ENCODE assay signal across 27 cellular contexts in the genomic region with DNA sequence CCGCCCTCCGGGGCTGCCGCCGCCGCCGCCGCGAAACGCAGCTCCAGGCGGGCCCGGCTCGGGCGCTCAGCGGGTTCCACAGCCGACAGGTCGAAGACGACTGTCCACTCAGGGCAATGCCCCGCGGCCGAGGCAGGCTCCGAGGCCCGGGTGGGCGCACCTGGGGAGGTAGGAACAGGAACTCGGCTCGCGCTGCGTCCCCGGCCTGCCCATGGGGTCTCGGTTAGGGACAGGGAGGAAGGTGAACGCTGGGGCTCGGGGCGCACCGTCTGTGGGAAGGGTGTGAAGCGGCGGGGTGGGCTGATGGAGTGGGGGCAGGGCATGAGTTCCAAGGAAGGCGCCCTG. TPM values are rescaled to one million over a fixed set of nuclear protein-coding genes. Genes with fewer than 3 reads are reported as not detected.
"Had no signal": no experiment of that assay in that cellular context is flagged by ENCODE, and none has a peak within 500 bp of the region (broad histone marks: within the 10 kb centered on the region; RNA-seq: fewer than 3 reads in every experiment).

No MANE protein-coding gene starts in this region.

- H3K9me3 Mint-ChIP-seq: activated CD4-positive, alpha-beta T cell treated with anti-CD3 and anti-CD28 coated beads, Interleukin-2, amount 10 ng/mL, durations not matched to agents 7 days and 5 days; activated CD8-positive, alpha-beta T cell treated with anti-CD3 and anti-CD28 coated beads for 36 hours; activated T-cell treated with anti-CD3 and anti-CD28 coated beads, Interleukin-2, amount 50 U/mL, for 4 hours; activated T-helper 17 cell treated with anti-CD3 and anti-CD28 coated beads, Interleukin-2, amount 50 U/mL, for 72 hours; dendritic cell treated with granulocyte-macrophage colony-stimulating factor and Interleukin-4, amounts not matched to agents 40 ng/mL and 50 ng/mL, for 4 days; endodermal cell; nephron had no signal

- H3K36me3 ChIP-seq: ovary had no signal

- H2AFZ ChIP-seq: hepatocyte had no signal

- H3K9me3 ChIP-seq: esophagus squamous epithelium, neutrophil, ovary, testis, transverse colon had no signal

- H3K27me3 Mint-ChIP-seq: activated T-helper 17 cell treated with anti-CD3 and anti-CD28 coated beads, Interleukin-2, amount 50 U/mL, for 72 hours; progenitor cell of endocrine pancreas had no signal

- H3K27me3 ChIP-seq: hepatocyte, ovary, testis had no signal

- DNase-seq: activated CD4-positive, alpha-beta T cell treated with anti-CD3 and anti-CD28 coated beads for 1 hour; activated CD4-positive, alpha-beta T cell treated with anti-CD3 and anti-CD28 coated beads, Interleukin-2, amount 10 ng/mL, durations not matched to agents 7 days and 5 days; activated CD8-positive, alpha-beta T cell treated with anti-CD3 and anti-CD28 coated beads for 36 hours; activated gamma-delta T cell treated with Interleukin-2 at 50 U/mL for 16 hours; activated naive CD4-positive, alpha-beta T cell treated with anti-CD3 and anti-CD28 coated beads, Interleukin-2, amount 50 U/mL, for 16 hours; activated T-cell treated with anti-CD3 and anti-CD28 coated beads, Interleukin-2, amount 50 U/mL, for 4 hours; amniotic stem cell; esophagus squamous epithelium; foreskin melanocyte; islet precursor cell; left ventricle myocardium superior; mammary epithelial cell; stimulated activated CD4-positive, alpha-beta T cell treated with anti-CD3 and anti-CD28 coated beads, Interleukin-15, amount 100 ng/mL, for 24 hours; stimulated activated CD4-positive, alpha-beta T cell treated with anti-CD3 and anti-CD28 coated beads, Interleukin-2, amount 100 ng/mL, for 24 hours; stimulated activated naive CD4-positive, alpha-beta T cell treated with Interleukin-2 at 50 U/mL for 16 hours; T-helper 2 cell; testis; transverse colon had no signal

- H3K27ac Mint-ChIP-seq: activated CD4-positive, alpha-beta T cell treated with anti-CD3 and anti-CD28 coated beads, Interleukin-2, amount 10 ng/mL, durations not matched to agents 7 days and 5 days; activated CD8-positive, alpha-beta T cell treated with anti-CD3 and anti-CD28 coated beads for 36 hours; activated T-helper 17 cell treated with anti-CD3 and anti-CD28 coated beads, Interleukin-2, amount 50 U/mL, for 72 hours; dendritic cell treated with granulocyte-macrophage colony-stimulating factor and Interleukin-4, amounts not matched to agents 40 ng/mL and 50 ng/mL, for 4 days; endodermal cell; nephron; progenitor cell of endocrine pancreas had no signal

- H3K4me2 ChIP-seq: hepatocyte, smooth muscle cell had no signal

- H3K4me3 Mint-ChIP-seq: activated CD4-positive, alpha-beta T cell treated with anti-CD3 and anti-CD28 coated beads, Interleukin-2, amount 10 ng/mL, durations not matched to agents 7 days and 5 days; activated CD8-positive, alpha-beta T cell treated with anti-CD3 and anti-CD28 coated beads for 36 hours; activated T-cell treated with anti-CD3 and anti-CD28 coated beads, Interleukin-2, amount 50 U/mL, for 4 hours; activated T-helper 17 cell treated with anti-CD3 and anti-CD28 coated beads, Interleukin-2, amount 50 U/mL, for 72 hours; dendritic cell treated with granulocyte-macrophage colony-stimulating factor and Interleukin-4, amounts not matched to agents 40 ng/mL and 50 ng/mL, for 4 days; endodermal cell; nephron had no signal

- H3K27ac ChIP-seq: esophagus squamous epithelium, hepatocyte, neutrophil, ovary, testis, transverse colon had no signal

- H3K4me1 Mint-ChIP-seq: activated T-helper 17 cell treated with anti-CD3 and anti-CD28 coated beads, Interleukin-2, amount 50 U/mL, for 72 hours had no signal

- ATAC-seq: activated CD8-positive, alpha-beta T cell treated with anti-CD3 and anti-CD28 coated beads for 36 hours; activated T-cell treated with anti-CD3 and anti-CD28 coated beads, Interleukin-2, amount 50 U/mL, for 4 hours; activated T-helper 17 cell treated with anti-CD3 and anti-CD28 coated beads, Interleukin-2, amount 50 U/mL, for 72 hours; left ventricle myocardium superior had no signal

- H3K4me3 ChIP-seq: hepatocyte, ovary, smooth muscle cell, testis, transverse colon had no signal

RNA-seq across cellular contexts. Expression of a gene that starts 26.8 kb away (rescaled TPM):
- total RNA-seq: activated CD4-positive, alpha-beta T cell treated with anti-CD3 and anti-CD28 coated beads, Interleukin-2, amount 10 ng/mL, durations not matched to agents 7 days and 5 days; activated T-helper 17 cell treated with anti-CD3 and anti-CD28 coated beads, Interleukin-2, amount 50 U/mL, for 72 hours; transverse colon had no signal
